19 cellular contexts compared by ENCODE assay signal in genomic region chr20:10221022-10221421, GRCh38. TPM values are rescaled to one million over a fixed set of nuclear protein-coding genes. Genes with fewer than 3 reads are reported as not detected.
DNase-seq lines count a peak whose midpoint lies in the region; ATAC-seq and TF ChIP-seq lines count a peak whose summit lies in the region.
"Had no signal": no experiment of that assay in that cellular context is flagged by ENCODE, and none has a peak within 500 bp of the region (broad histone marks: within the 10 kb centered on the region; RNA-seq: fewer than 3 reads in every experiment).

No MANE protein-coding gene starts in this region.

- H3K9me3 ChIP-seq in neural cell (ENCODE audit: low read length) (no peaks in the 10 kb centered on the region), tibial nerve (no peaks in the 10 kb centered on the region)
- H3K9me3 ChIP-seq: BLaER1 treated with 17β-estradiol and CSF1 and Interleukin-3, amounts not matched to agents 10 nM and 100 nM; SJCRH30 had no signal

- 56 to 61% methylated on average over 6 of the region's 6 CpGs for WGBS in tibial nerve, 2 donors

- H3K4me3 ChIP-seq in neural cell (ENCODE audit: low read length) (peak overlapping the region; percentile 88), tibial nerve (no peak overlapping the region)
- H3K4me3 ChIP-seq: BLaER1 treated with 17β-estradiol and CSF1 and Interleukin-3, amounts not matched to agents 10 nM and 100 nM; SJCRH30 had no signal

- TF ChIP-seq CTCF in brain (conservative IDR thresholded peaks at IDR 0.05) (no peak), neural cell (IDR thresholded peaks at IDR 0.05; ENCODE audit: poor library complexity, severe bottlenecking) (no peak), tibial nerve (IDR thresholded peaks at IDR 0.05) (no peak)

- peak overlapping the region; percentile 53 for H3K4me2 ChIP-seq in neural cell (ENCODE audit: low read length)
- H3K4me2 ChIP-seq: BLaER1 treated with 17β-estradiol and CSF1 and Interleukin-3, amounts not matched to agents 10 nM and 100 nM had no signal

- H3K4me1 ChIP-seq in tibial nerve, result peaks cover 0 to 22% (median 4%) of the 10 kb centered on the region in 4 donors
- H3K4me1 ChIP-seq: BLaER1 treated with 17β-estradiol and CSF1 and Interleukin-3, amounts not matched to agents 10 nM and 100 nM; SJCRH30 had no signal

- H3K36me3 ChIP-seq in neural cell (ENCODE audit: insufficient read depth, low read length) (no peaks in the 10 kb centered on the region), tibial nerve (no peaks in the 10 kb centered on the region)
- H3K36me3 ChIP-seq: BLaER1 treated with 17β-estradiol and CSF1 and Interleukin-3, amounts not matched to agents 10 nM and 100 nM; SJCRH30 had no signal

- H3K9ac ChIP-seq in neural cell (ENCODE audit: low read length), result peak overlapping the region; percentile 32
- H3K9ac ChIP-seq: BLaER1 treated with 17β-estradiol and CSF1 and Interleukin-3, amounts not matched to agents 10 nM and 100 nM had no signal

- TF ChIP-seq POLR2A in tibial nerve (IDR thresholded peaks at IDR 0.05), result no peak

- no peak overlapping the region for H2AFZ ChIP-seq in neural cell (ENCODE audit: low read depth, low read length)

- H3K27me3 Mint-ChIP-seq in brain, result peaks cover 17% of the 10 kb centered on the region
- peaks cover 20 to 88% (median 49%) of the 10 kb centered on the region in 5 donors for H3K27me3 Mint-ChIP-seq in naive thymus-derived CD8-positive, alpha-beta T cell

- POLR2A ChIA-PET in naive thymus-derived CD8-positive, alpha-beta T cell (lab: Charles Lee), result no interaction called here

- ATAC-seq in HG03432 (IDR thresholded peaks at IDR 0.05; ENCODE audit: unreplicated experiment), result no peak
- no peak for ATAC-seq in naive thymus-derived CD8-positive, alpha-beta T cell
- ATAC-seq: CD8-positive, alpha-beta T cell; HCT116; Panc1 had no signal

- H3K36me3 Mint-ChIP-seq in brain, result peaks cover 13% of the 10 kb centered on the region
- peaks cover 0 to 32% (median 11%) of the 10 kb centered on the region in 3 donors for H3K36me3 Mint-ChIP-seq in naive thymus-derived CD8-positive, alpha-beta T cell
- H3K36me3 Mint-ChIP-seq: CD8-positive, alpha-beta T cell had no signal

- H3K9me2 ChIP-seq in neural cell (ENCODE audit: insufficient read depth, low read length), result no peaks in the 10 kb centered on the region

- no peak for TF ChIP-seq RAD21 in neural cell (conservative IDR thresholded peaks at IDR 0.05)

- H3K27ac ChIP-seq in neural cell (ENCODE audit: low read length) (no peak overlapping the region), tibial nerve (no peak overlapping the region)
- H3K27ac ChIP-seq: BLaER1 treated with 17β-estradiol and CSF1 and Interleukin-3, amounts not matched to agents 10 nM and 100 nM; SJCRH30 had no signal

- no peaks in the 10 kb centered on the region for H4K20me1 ChIP-seq in neural cell (ENCODE audit: insufficient read depth)
- H4K20me1 ChIP-seq: BLaER1 treated with 17β-estradiol and CSF1 and Interleukin-3, amounts not matched to agents 10 nM and 100 nM had no signal

- peak; percentile 51 for DNase-seq in NCI-H146 (lab: John Stamatoyannopoulos, UW)
- peak; percentile 84 for DNase-seq in NCI-H69 (lab: John Stamatoyannopoulos, UW)
- DNase-seq in naive thymus-derived CD8-positive, alpha-beta T cell, result no peak
- no peak for DNase-seq in tibial nerve (ENCODE audit: low spot score in 2 of 2)
- DNase-seq: CD8-positive, alpha-beta T cell; GDM1; KG1; NCI-H1092; NCI-H1694; NCI-H2171 treated with DMSO at 0.1 percent for 48 hours; NCI-H446 treated with DMSO at 0.1 percent for 48 hours; NCI-H526 treated with DMSO at 0.1 percent for 48 hours; SJCRH30 had no signal

- peaks cover 63% of the 10 kb centered on the region for H3K4me1 Mint-ChIP-seq in brain
- H3K4me1 Mint-ChIP-seq in naive thymus-derived CD8-positive, alpha-beta T cell, result peaks cover 7 to 17% (median 16%) of the 10 kb centered on the region in 4 donors

- H3K27ac Mint-ChIP-seq in brain, result peak overlapping the region in 4 of 5 experiments; percentile 23 to 85 (median 33)
- no peak overlapping the region for H3K27ac Mint-ChIP-seq in naive thymus-derived CD8-positive, alpha-beta T cell
- H3K27ac Mint-ChIP-seq: CD8-positive, alpha-beta T cell had no signal

- peak overlapping the region; percentile 88 to 99 (median 97) for H3K4me3 Mint-ChIP-seq in brain
- H3K4me3 Mint-ChIP-seq in naive thymus-derived CD8-positive, alpha-beta T cell, result no peak overlapping the region
- H3K4me3 Mint-ChIP-seq: CD8-positive, alpha-beta T cell had no signal

- peaks cover 32% of the 10 kb centered on the region for H3K79me2 ChIP-seq in neural cell (replicated peaks; ENCODE audit: insufficient read depth, low read length)

- TF ChIP-seq EP300 in neural cell (conservative IDR thresholded peaks at IDR 0.05; ENCODE audit: poor library complexity, severe bottlenecking) (no peak), tibial nerve (IDR thresholded peaks at IDR 0.05) (no peak)

- H3F3A ChIP-seq in neural cell (ENCODE audit: insufficient read depth, low read length, poor library complexity, severe bottlenecking), result peaks cover 3% of the 10 kb centered on the region

- H3K27me3 ChIP-seq in neural cell (ENCODE audit: insufficient read depth, low read depth, low read length) (peaks cover 17% of the 10 kb centered on the region), tibial nerve (peaks cover 0 to 38% of the 10 kb centered on the region in 2 donors)

- no peaks in the 10 kb centered on the region for H3K9me3 Mint-ChIP-seq in brain
- peaks cover 0 to 51% (median 15%) of the 10 kb centered on the region in 9 donors for H3K9me3 Mint-ChIP-seq in naive thymus-derived CD8-positive, alpha-beta T cell

TF ChIP-seq in neural cell, 6 proteins besides CTCF, POLR2A, EP300 and RAD21:
- no peak for TF ChIP-seq TAF1 (IDR thresholded peaks at IDR 0.05; ENCODE audit: low read depth)
- TF ChIP-seq, protein P1, sequence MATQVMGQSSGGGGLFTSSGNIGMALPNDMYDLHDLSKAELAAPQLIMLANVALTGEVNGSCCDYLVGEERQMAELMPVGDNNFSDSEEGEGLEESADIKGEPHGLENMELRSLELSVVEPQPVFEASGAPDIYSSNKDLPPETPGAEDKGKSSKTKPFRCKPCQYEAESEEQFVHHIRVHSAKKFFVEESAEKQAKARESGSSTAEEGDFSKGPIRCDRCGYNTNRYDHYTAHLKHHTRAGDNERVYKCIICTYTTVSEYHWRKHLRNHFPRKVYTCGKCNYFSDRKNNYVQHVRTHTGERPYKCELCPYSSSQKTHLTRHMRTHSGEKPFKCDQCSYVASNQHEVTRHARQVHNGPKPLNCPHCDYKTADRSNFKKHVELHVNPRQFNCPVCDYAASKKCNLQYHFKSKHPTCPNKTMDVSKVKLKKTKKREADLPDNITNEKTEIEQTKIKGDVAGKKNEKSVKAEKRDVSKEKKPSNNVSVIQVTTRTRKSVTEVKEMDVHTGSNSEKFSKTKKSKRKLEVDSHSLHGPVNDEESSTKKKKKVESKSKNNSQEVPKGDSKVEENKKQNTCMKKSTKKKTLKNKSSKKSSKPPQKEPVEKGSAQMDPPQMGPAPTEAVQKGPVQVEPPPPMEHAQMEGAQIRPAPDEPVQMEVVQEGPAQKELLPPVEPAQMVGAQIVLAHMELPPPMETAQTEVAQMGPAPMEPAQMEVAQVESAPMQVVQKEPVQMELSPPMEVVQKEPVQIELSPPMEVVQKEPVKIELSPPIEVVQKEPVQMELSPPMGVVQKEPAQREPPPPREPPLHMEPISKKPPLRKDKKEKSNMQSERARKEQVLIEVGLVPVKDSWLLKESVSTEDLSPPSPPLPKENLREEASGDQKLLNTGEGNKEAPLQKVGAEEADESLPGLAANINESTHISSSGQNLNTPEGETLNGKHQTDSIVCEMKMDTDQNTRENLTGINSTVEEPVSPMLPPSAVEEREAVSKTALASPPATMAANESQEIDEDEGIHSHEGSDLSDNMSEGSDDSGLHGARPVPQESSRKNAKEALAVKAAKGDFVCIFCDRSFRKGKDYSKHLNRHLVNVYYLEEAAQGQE (IDR thresholded peaks at IDR 0.05; ENCODE audit: borderline replicate concordance), result no peak
- TF ChIP-seq SMC3 (conservative IDR thresholded peaks at IDR 0.05; ENCODE audit: poor library complexity), result no peak
- no peak for TF ChIP-seq EZH2 (IDR thresholded peaks at IDR 0.05; ENCODE audit: borderline replicate concordance, insufficient read depth, low read length, poor library complexity, severe bottlenecking)
- TF ChIP-seq POLR2AphosphoS5 (IDR thresholded peaks at IDR 0.05), result no peak
- no peak for TF ChIP-seq MXI1 (conservative IDR thresholded peaks at IDR 0.05; ENCODE audit: poor library complexity, severe bottlenecking)

RNA-seq across cellular contexts. Expression of gene SNAP25, which starts 2.4 kb away (rescaled TPM):
- polyA plus RNA-seq in brain (ENCODE audit: insufficient read depth, low read depth, low replicate concordance) (237 TPM), neural cell (135 and 139 TPM in 2 replicates)
- 78.4 and 82.5 TPM in 2 replicates for polyA minus RNA-seq in neural cell
- not detected for total RNA-seq in naive thymus-derived CD8-positive, alpha-beta T cell
- polyA plus RNA-seq in naive thymus-derived CD8-positive, alpha-beta T cell, result under 1 TPM in 1 of 3 donors, not detected in 2; 0.37 TPM
- under 1 TPM in 2 of 4 donors, not detected in 2; 0.22 to 0.39 TPM for total RNA-seq in tibial nerve
- total RNA-seq: CD8-positive, alpha-beta T cell; SJCRH30 had no signal

Comparison
In these comparisons a context has a peak if more than half of its experiments do, and no peak if none do; other contexts are left out.
1. DNase-seq: peak in NCI-H146 (single experiment) and NCI-H69 (single experiment); none in naive thymus-derived CD8-positive, alpha-beta T cell (0 of 10) and tibial nerve (0 of 2).
2. H3K27ac Mint-ChIP-seq: peak in brain (4 of 5); none in naive thymus-derived CD8-positive, alpha-beta T cell (0 of 10).
3. H3K4me3 Mint-ChIP-seq: peak in brain (5 of 5); none in naive thymus-derived CD8-positive, alpha-beta T cell (0 of 10).
4. RNA of gene SNAP25, which starts 2.4 kb away (polyA plus RNA-seq): 237 TPM in brain (single experiment) and 135 to 139 TPM in neural cell; 0.37 TPM in naive thymus-derived CD8-positive, alpha-beta T cell; every median in the first group is over 10 times any median in the second.